ENCODE assay signal across 8 cellular contexts in the genomic region with DNA sequence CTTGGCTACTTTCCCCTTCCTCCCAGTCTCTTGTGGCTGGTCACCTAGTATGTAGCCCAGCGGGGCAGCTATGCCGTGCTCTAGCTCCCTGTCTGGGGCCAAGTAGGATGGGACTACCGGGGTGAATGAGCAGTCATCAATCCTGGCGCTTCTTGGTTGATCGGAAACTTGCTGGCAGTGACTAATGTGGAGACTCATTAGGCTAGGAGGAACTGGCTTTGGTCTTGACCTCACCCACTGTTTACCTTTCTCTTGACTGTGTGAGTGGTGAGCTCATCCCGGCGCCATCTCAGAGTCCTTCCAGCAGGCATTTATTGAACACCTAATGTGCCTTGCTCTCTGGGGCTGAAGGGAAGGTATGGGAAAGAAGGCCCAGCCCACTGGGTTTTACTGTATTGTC. TPM values are rescaled to one million over a fixed set of nuclear protein-coding genes. Genes with fewer than 3 reads are reported as not detected.
DNase-seq lines count a peak whose midpoint lies in the region; ATAC-seq and TF ChIP-seq lines count a peak whose summit lies in the region.

No MANE protein-coding gene starts in this region.

- H3K4me3 ChIP-seq in esophagus muscularis mucosa = no peak overlapping the region
- H3K4me3 ChIP-seq in WERI-Rb-1 (ENCODE audit: low read depth, low read length) = no peak overlapping the region

- H3K36me3 Mint-ChIP-seq in activated naive CD8-positive, alpha-beta T cell treated with anti-CD3 and anti-CD28 coated beads for 36 hours = no peaks in the 10 kb centered on the region

- peak; percentile 34 for DNase-seq in ELF-1 (ENCODE audit: low read depth, low spot score)
- peak; percentile 65 for DNase-seq in NOMO-1 treated with dmso at 0.1 percent for 144 hours (lab: John Stamatoyannopoulos, UW; ENCODE audit: unreplicated experiment)
- DNase-seq in esophagus muscularis mucosa (ENCODE audit: extremely low spot score) = no peak
- DNase-seq in sciatic nerve (ENCODE audit: low spot score) = peak; percentile 41
- DNase-seq in WERI-Rb-1 = no peak
- no peak for DNase-seq in activated naive CD8-positive, alpha-beta T cell treated with anti-CD3 and anti-CD28 coated beads for 36 hours
- DNase-seq in left ventricle myocardium superior = no peak

- intact Hi-C loops in esophagus muscularis mucosa (cut with DNase I) (no loop called here), sciatic nerve (cut with DNase I) (no loop called here), left ventricle myocardium superior (cut with micrococcal nuclease) (no loop called here)

- H3K36me3 ChIP-seq in esophagus muscularis mucosa = no peaks in the 10 kb centered on the region
- no peaks in the 10 kb centered on the region for H3K36me3 ChIP-seq in WERI-Rb-1

- no peak for TF ChIP-seq POLR2A in esophagus muscularis mucosa (IDR thresholded peaks at IDR 0.05; ENCODE audit: low read depth)

- peak overlapping the region; percentile 60 to 81 (median 78) for H3K27ac ChIP-seq in esophagus muscularis mucosa (replicated peaks in 1 of 4)
- no peak overlapping the region for H3K27ac ChIP-seq in WERI-Rb-1

- no peak for ATAC-seq in sciatic nerve
- ATAC-seq in GM21529 (IDR thresholded peaks at IDR 0.05; ENCODE audit: unreplicated experiment) = no peak
- ATAC-seq in left ventricle myocardium superior = no peak

- H3K4me3 Mint-ChIP-seq in activated naive CD8-positive, alpha-beta T cell treated with anti-CD3 and anti-CD28 coated beads for 36 hours = no peak overlapping the region

- no peak overlapping the region for H3K27ac Mint-ChIP-seq in activated naive CD8-positive, alpha-beta T cell treated with anti-CD3 and anti-CD28 coated beads for 36 hours

- no peak for TF ChIP-seq EP300 in esophagus muscularis mucosa (IDR thresholded peaks at IDR 0.05)

- 49% methylated on average over 3 of the region's 7 CpGs for WGBS in esophagus muscularis mucosa

- H3K9me3 ChIP-seq in esophagus muscularis mucosa (no peaks in the 10 kb centered on the region), WERI-Rb-1 (ENCODE audit: severe bottlenecking) (peaks cover 5% of the 10 kb centered on the region)

- H3K27me3 Mint-ChIP-seq in activated naive CD8-positive, alpha-beta T cell treated with anti-CD3 and anti-CD28 coated beads for 36 hours = no peaks in the 10 kb centered on the region

- H3K9me3 Mint-ChIP-seq in activated naive CD8-positive, alpha-beta T cell treated with anti-CD3 and anti-CD28 coated beads for 36 hours = no peaks in the 10 kb centered on the region

- TF ChIP-seq CTCF in esophagus muscularis mucosa (IDR thresholded peaks at IDR 0.05) (no peak), WERI-Rb-1 (IDR thresholded peaks at IDR 0.05; ENCODE audit: low read depth, low read length) (no peak)

- peaks cover 64 to 100% (median 98%) of the 10 kb centered on the region in 4 donors for H3K4me1 ChIP-seq in esophagus muscularis mucosa

- peaks cover 5% of the 10 kb centered on the region for H3K4me1 Mint-ChIP-seq in activated naive CD8-positive, alpha-beta T cell treated with anti-CD3 and anti-CD28 coated beads for 36 hours

- H3K27me3 ChIP-seq in esophagus muscularis mucosa = no peaks in the 10 kb centered on the region
- H3K27me3 ChIP-seq in WERI-Rb-1 (ENCODE audit: insufficient read depth, low read depth, severe bottlenecking) = no peaks in the 10 kb centered on the region

RNA-seq across cellular contexts. Expression of a gene that starts 16.0 kb away (rescaled TPM):
- 10 to 100 TPM; 21.7 to 66.7 (median 35.1) TPM for total RNA-seq in esophagus muscularis mucosa
- total RNA-seq in sciatic nerve = 101 TPM
- under 1 TPM in 1 of 2 experiments, not detected in 1; 0.12 TPM for total RNA-seq in activated naive CD8-positive, alpha-beta T cell treated with anti-CD3 and anti-CD28 coated beads for 36 hours
- 22.0 TPM for total RNA-seq in left ventricle myocardium superior

Comparison
In these comparisons a context has a peak if more than half of its experiments do, and no peak if none do; other contexts are left out.
1. DNase-seq: peak in ELF-1 (single experiment), NOMO-1 treated with dmso at 0.1 percent for 144 hours (single experiment) and sciatic nerve (single experiment); none in esophagus muscularis mucosa (single experiment), WERI-Rb-1 (single experiment), activated naive CD8-positive, alpha-beta T cell treated with anti-CD3 and anti-CD28 coated beads for 36 hours (single experiment) and left ventricle myocardium superior (single experiment).
2. RNA of a gene that starts 16.0 kb away (total RNA-seq): 101 TPM in sciatic nerve (single experiment), 21.7 to 66.7 TPM in esophagus muscularis mucosa and 22.0 TPM in left ventricle myocardium superior (single experiment); 0.12 TPM in activated naive CD8-positive, alpha-beta T cell treated with anti-CD3 and anti-CD28 coated beads for 36 hours; every median in the first group is over 10 times any median in the second.